Comparison of ENCODE assay signal across 10 cellular contexts in genomic region chr2:205754924-205755321, GRCh38.
DNase-seq lines count a peak whose midpoint lies in the region; ATAC-seq and TF ChIP-seq lines count a peak whose summit lies in the region.
"Had no signal": no experiment of that assay in that cellular context is flagged by ENCODE, and none has a peak within 500 bp of the region (broad histone marks: within the 10 kb centered on the region; RNA-seq: fewer than 3 reads in every experiment).

No MANE protein-coding gene starts in this region.

- no peak for TF ChIP-seq EP300 in ovary (IDR thresholded peaks at IDR 0.05)

- H3K4me3 ChIP-seq in fibroblast of mammary gland (ENCODE audit: control insufficient read depth, low read depth, low read length) (no peak overlapping the region), ovary (no peak overlapping the region)

- no peaks in the 10 kb centered on the region for H3K9me3 ChIP-seq in ovary

- POLR2A ChIA-PET in activated CD4-positive, alpha-beta T cell treated with anti-CD3 and anti-CD28 coated beads, Interleukin-2, amount 10 ng/mL, durations not matched to agents 7 days and 5 days (lab: Charles Lee), result no interaction called here

- no peaks in the 10 kb centered on the region for H3K9me3 Mint-ChIP-seq in activated CD4-positive, alpha-beta T cell treated with anti-CD3 and anti-CD28 coated beads, Interleukin-2, amount 10 ng/mL, durations not matched to agents 7 days and 5 days
- H3K9me3 Mint-ChIP-seq: activated naive CD8-positive, alpha-beta T cell treated with anti-CD3 and anti-CD28 coated beads, Interleukin-2, amount 10 ng/mL, durations not matched to agents 7 days and 5 days had no signal

- WGBS in ovary, 3 donors, result 4 to 13% (median 9%) methylated on average over 5 of the region's 5 CpGs

- H3K27ac ChIP-seq in ovary, result peak overlapping the region; percentile 77

- H3K4me3 Mint-ChIP-seq in activated CD4-positive, alpha-beta T cell treated with anti-CD3 and anti-CD28 coated beads, Interleukin-2, amount 10 ng/mL, durations not matched to agents 7 days and 5 days, result no peak overlapping the region
- H3K4me3 Mint-ChIP-seq: activated naive CD8-positive, alpha-beta T cell treated with anti-CD3 and anti-CD28 coated beads, Interleukin-2, amount 10 ng/mL, durations not matched to agents 7 days and 5 days had no signal

- no peaks in the 10 kb centered on the region for H3K27me3 ChIP-seq in ovary

- DNase-seq in DMS79 (lab: John Stamatoyannopoulos, UW), result peak; percentile 53
- peak; percentile 93 for DNase-seq in RPMI7951 (ENCODE audit: low read depth)
- peak; percentile 72 for DNase-seq in fibroblast of mammary gland (ENCODE audit: low read depth)
- peak in 3 of 5 donors; percentile 44 to 58 (median 53) for DNase-seq in ovary
- DNase-seq in activated T-cell treated with anti-CD3 and anti-CD28 coated beads for 4 hours, result no peak
- no peak for DNase-seq in activated CD4-positive, alpha-beta T cell treated with anti-CD3 and anti-CD28 coated beads, Interleukin-2, amount 10 ng/mL, durations not matched to agents 7 days and 5 days
- DNase-seq in NCI-H187 treated with DMSO at 0.1 percent for 48 hours (lab: John Stamatoyannopoulos, UW), result no peak
- DNase-seq: activated naive CD8-positive, alpha-beta T cell treated with anti-CD3 and anti-CD28 coated beads, Interleukin-2, amount 10 ng/mL, durations not matched to agents 7 days and 5 days; stimulated activated CD8-positive, alpha-beta memory T cell treated with anti-CD3 and anti-CD28 coated beads, Interleukin-4, amount 100 ng/mL, for 48 hours had no signal

- CTCF ChIA-PET in activated CD4-positive, alpha-beta T cell treated with anti-CD3 and anti-CD28 coated beads, Interleukin-2, amount 10 ng/mL, durations not matched to agents 7 days and 5 days (lab: Charles Lee), result no interaction called here

- peaks cover 11% of the 10 kb centered on the region for H3K27me3 Mint-ChIP-seq in activated CD4-positive, alpha-beta T cell treated with anti-CD3 and anti-CD28 coated beads, Interleukin-2, amount 10 ng/mL, durations not matched to agents 7 days and 5 days

- no peaks in the 10 kb centered on the region for H3K36me3 Mint-ChIP-seq in activated CD4-positive, alpha-beta T cell treated with anti-CD3 and anti-CD28 coated beads, Interleukin-2, amount 10 ng/mL, durations not matched to agents 7 days and 5 days (ENCODE audit: low read depth)
- H3K36me3 Mint-ChIP-seq: activated naive CD8-positive, alpha-beta T cell treated with anti-CD3 and anti-CD28 coated beads, Interleukin-2, amount 10 ng/mL, durations not matched to agents 7 days and 5 days had no signal

- H3K4me1 Mint-ChIP-seq in activated CD4-positive, alpha-beta T cell treated with anti-CD3 and anti-CD28 coated beads, Interleukin-2, amount 10 ng/mL, durations not matched to agents 7 days and 5 days, result no peaks in the 10 kb centered on the region
- H3K4me1 Mint-ChIP-seq: activated naive CD8-positive, alpha-beta T cell treated with anti-CD3 and anti-CD28 coated beads, Interleukin-2, amount 10 ng/mL, durations not matched to agents 7 days and 5 days had no signal

- peaks cover 39% of the 10 kb centered on the region for H3K4me1 ChIP-seq in ovary (ENCODE audit: insufficient read depth)

- ATAC-seq in HG03039 (IDR thresholded peaks at IDR 0.05; ENCODE audit: unreplicated experiment), result no peak

- intact Hi-C loops in ovary (cut with DNase I), result no loop called here

- H3K36me3 ChIP-seq in ovary, result no peaks in the 10 kb centered on the region

- TF ChIP-seq POLR2A in ovary (IDR thresholded peaks at IDR 0.05), result no peak

- no peak overlapping the region for H3K27ac Mint-ChIP-seq in activated CD4-positive, alpha-beta T cell treated with anti-CD3 and anti-CD28 coated beads, Interleukin-2, amount 10 ng/mL, durations not matched to agents 7 days and 5 days
- H3K27ac Mint-ChIP-seq: activated naive CD8-positive, alpha-beta T cell treated with anti-CD3 and anti-CD28 coated beads, Interleukin-2, amount 10 ng/mL, durations not matched to agents 7 days and 5 days had no signal

- TF ChIP-seq CTCF in fibroblast of mammary gland (conservative IDR thresholded peaks at IDR 0.05; ENCODE audit: control insufficient read depth, insufficient read depth, low read depth, low read length) (no peak), ovary (IDR thresholded peaks at IDR 0.05) (no peak)

Comparison
In these comparisons a context has a peak if more than half of its experiments do, and no peak if none do; other contexts are left out.
1. DNase-seq: peak in DMS79 (single experiment), RPMI7951 (single experiment), fibroblast of mammary gland (single experiment) and ovary (3 of 5); none in activated T-cell treated with anti-CD3 and anti-CD28 coated beads for 4 hours (single experiment), activated CD4-positive, alpha-beta T cell treated with anti-CD3 and anti-CD28 coated beads, Interleukin-2, amount 10 ng/mL, durations not matched to agents 7 days and 5 days (single experiment) and NCI-H187 treated with DMSO at 0.1 percent for 48 hours (single experiment).